ENCODE assay signal across 8 cellular contexts in the genomic region with DNA sequence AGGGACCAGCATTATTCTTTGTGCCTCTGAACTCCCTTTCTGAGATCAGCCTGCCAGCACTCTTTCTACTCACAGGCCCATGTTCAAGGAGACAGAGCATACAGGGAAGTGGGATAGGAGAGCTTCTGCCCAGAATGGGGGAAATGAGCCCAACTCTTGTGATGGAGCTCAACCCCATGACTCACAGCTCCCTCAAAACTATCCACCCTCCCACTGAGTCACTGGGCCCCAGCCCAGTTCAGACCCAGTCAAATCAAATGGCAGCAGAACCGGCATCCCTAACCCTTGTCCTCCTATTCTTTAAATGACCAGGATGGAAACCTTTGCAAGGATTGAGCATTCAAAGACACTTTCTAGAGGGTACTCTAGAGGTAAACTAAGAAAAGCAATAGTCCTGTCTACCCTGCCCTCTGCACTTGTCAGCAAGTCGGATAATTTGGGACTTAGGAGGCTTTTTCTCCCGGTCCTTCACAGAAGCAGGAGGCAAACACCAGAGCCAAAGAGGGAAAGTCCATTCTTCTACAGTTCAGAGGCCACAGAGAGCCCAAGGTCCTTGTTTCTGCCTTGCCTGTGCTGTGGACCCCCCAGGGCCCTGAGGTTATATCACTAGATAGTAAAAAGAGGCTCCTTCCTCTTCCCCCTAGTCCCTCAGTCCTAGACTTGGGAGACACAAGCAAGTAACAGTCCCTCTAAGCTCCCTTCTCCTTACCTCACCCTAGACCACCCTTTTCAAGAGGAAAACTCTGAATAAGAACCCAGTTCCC. TPM values are rescaled to one million over a fixed set of nuclear protein-coding genes. Genes with fewer than 3 reads are reported as not detected.
DNase-seq lines count a peak whose midpoint lies in the region; TF ChIP-seq lines count a peak whose summit lies in the region.

No MANE protein-coding gene starts in this region.

- peak; percentile 69 for DNase-seq in activated effector memory CD4-positive, alpha-beta T cell treated with anti-CD3 and anti-CD28 coated beads, Interleukin-2, amount 50 U/mL, for 16 hours
- DNase-seq in activated effector memory CD4-positive, alpha-beta T cell treated with Interleukin-2 at 50 U/mL for 16 hours = no peak
- DNase-seq in astrocyte of the spinal cord (ENCODE audit: low read depth, low spot score) (peak; percentile 40), lower leg skin (ENCODE audit: low spot score in 2 of 2) (peak; percentile 76 to 86), SW 1271 (lab: John Stamatoyannopoulos, UW) (no peak), SKM-1 treated with dmso at 0.1 percent for 144 hours (lab: John Stamatoyannopoulos, UW; ENCODE audit: unreplicated experiment) (no peak), NCI-H1092 treated with DMSO at 0.1 percent for 48 hours (lab: John Stamatoyannopoulos, UW) (no peak)

- intact Hi-C loops in lower leg skin (cut with DNase I; ENCODE audit: low total_unique reads) = no loop called here

- 61 to 66% methylated on average over 3 of the region's 3 CpGs for WGBS in lower leg skin, 2 donors

- TF ChIP-seq CTCF in astrocyte of the spinal cord (IDR thresholded peaks at IDR 0.05; ENCODE audit: low read depth, low read length) = no peak
- TF ChIP-seq CTCF in lower leg skin (IDR thresholded peaks at IDR 0.05) = no peak

- H3K27ac ChIP-seq in temporal lobe (ENCODE audit: low read depth, low read length) = peak overlapping the region; percentile 90

- H3K4me3 ChIP-seq in astrocyte of the spinal cord (ENCODE audit: low read depth, low read length) (peak overlapping the region; percentile 37), lower leg skin (ENCODE audit: low read depth, poor library complexity, severe bottlenecking) (no peak overlapping the region)

- TF ChIP-seq POLR2A in lower leg skin (IDR thresholded peaks at IDR 0.05) = no peak

- in situ Hi-C loops in astrocyte of the spinal cord (cut with HindIII; ENCODE audit: low sequenced_read_pairs) = no loop called here

RNA-seq across cellular contexts. Expression of a gene that starts 3.2 kb away (rescaled TPM):
- total RNA-seq in lower leg skin (10 to 100 TPM; 16.7 to 27.9 (median 19.4) TPM), temporal lobe (14.8 TPM)

RNA-seq across cellular contexts. Expression of a gene that starts 9.5 kb away (rescaled TPM):
- total RNA-seq in lower leg skin (100 to 1,000 TPM in 2 of 4 donors, 10 to 100 TPM in 2; 76.3 to 105 (median 88.6) TPM), temporal lobe (27.5 TPM)

RNA-seq across cellular contexts. Expression of a gene that starts 16.0 kb away (rescaled TPM):
- total RNA-seq in lower leg skin = 10 to 100 TPM in 3 of 4 donors, 1 to 10 TPM in 1; 9.8 to 21.3 (median 19.0) TPM
- total RNA-seq in temporal lobe = 8.1 TPM

RNA-seq across cellular contexts. Expression of a gene that starts 32.7 kb away (rescaled TPM):
- total RNA-seq in lower leg skin (10 to 100 TPM in 3 of 4 donors, 1 to 10 TPM in 1; 5.3 to 34.7 (median 11.6) TPM), temporal lobe (14.0 TPM)

RNA-seq across cellular contexts. Expression of a gene that starts 40.0 kb away (rescaled TPM):
- total RNA-seq in lower leg skin (100 to 1,000 TPM; 122 to 194 (median 156) TPM), temporal lobe (141 TPM)

Comparison
In these comparisons a context has a peak if more than half of its experiments do, and no peak if none do; other contexts are left out.
1. DNase-seq: peak in activated effector memory CD4-positive, alpha-beta T cell treated with anti-CD3 and anti-CD28 coated beads, Interleukin-2, amount 50 U/mL, for 16 hours (single experiment), astrocyte of the spinal cord (single experiment) and lower leg skin (2 of 2); none in activated effector memory CD4-positive, alpha-beta T cell treated with Interleukin-2 at 50 U/mL for 16 hours (single experiment), SW 1271 (0 of 2), SKM-1 treated with dmso at 0.1 percent for 144 hours (single experiment) and NCI-H1092 treated with DMSO at 0.1 percent for 48 hours (single experiment).